Comparison of ENCODE assay signal across 8 cellular contexts in genomic region chr12:9673404-9674225, GRCh38. TPM values are rescaled to one million over a fixed set of nuclear protein-coding genes. Genes with fewer than 3 reads are reported as not detected.
A peak's percentile ranks its signal among the peaks of the same experiment; 100 is the strongest.
DNase-seq lines count a peak whose midpoint lies in the region; ATAC-seq, FAIRE-seq and TF ChIP-seq lines count a peak whose summit lies in the region.

No MANE protein-coding gene starts in this region.

- TF ChIP-seq POLR2A in GM10847 (IDR thresholded peaks at IDR 0.05; ENCODE audit: extremely low read depth, insufficient read length), result peak; percentile 15

- H3K4me1 ChIP-seq in adipocyte (ENCODE audit: control insufficient read depth, insufficient read depth, low read length), result peaks cover 9% of the 10 kb centered on the region
- H3K4me1 ChIP-seq in kidney (ENCODE audit: control insufficient read depth in 1 of 2, insufficient read depth in 1 of 2, low read depth in 1 of 2, low read length in 2 of 2), result no peaks in the 10 kb centered on the region

- H3K27ac ChIP-seq in kidney (ENCODE audit: low read depth in 2 of 2, low read length in 2 of 2) (no peak overlapping the region), coronary artery (no peak overlapping the region)

- H3K4me1 Mint-ChIP-seq in stimulated activated effector memory CD8-positive, alpha-beta T cell treated with anti-CD3 and anti-CD28 coated beads, Interleukin-12 subunit alpha, Interleukin-12 subunit beta, amount 100 ng/mL, for 72 hours, result peaks cover 71% of the 10 kb centered on the region

- no peaks in the 10 kb centered on the region for H3K9me3 Mint-ChIP-seq in stimulated activated effector memory CD8-positive, alpha-beta T cell treated with anti-CD3 and anti-CD28 coated beads, Interleukin-12 subunit alpha, Interleukin-12 subunit beta, amount 100 ng/mL, for 72 hours

- TF ChIP-seq CTCF in kidney (IDR thresholded peaks at IDR 0.05; ENCODE audit: borderline replicate concordance, extremely low read depth, insufficient read depth), result no peak
- no peak for TF ChIP-seq CTCF in coronary artery (IDR thresholded peaks at IDR 0.05)

- intact Hi-C loops in kidney (cut with DNase I), result no loop called here

- peak; percentile 37 for ATAC-seq in HG02759 (IDR thresholded peaks at IDR 0.05; ENCODE audit: unreplicated experiment)
- peak; percentile 71 for ATAC-seq in stimulated activated effector memory CD8-positive, alpha-beta T cell treated with anti-CD3 and anti-CD28 coated beads, Interleukin-12 subunit alpha, Interleukin-12 subunit beta, amount 100 ng/mL, for 72 hours

- FAIRE-seq in kidney (lab: Jason Lieb, UNC), result no peak

- H3K36me3 Mint-ChIP-seq in stimulated activated effector memory CD8-positive, alpha-beta T cell treated with anti-CD3 and anti-CD28 coated beads, Interleukin-12 subunit alpha, Interleukin-12 subunit beta, amount 100 ng/mL, for 72 hours, result peaks cover 95% of the 10 kb centered on the region

- peak; percentile 51 for DNase-seq in RKO (ENCODE audit: low spot score)
- peak; percentile 71 for DNase-seq in adipocyte (ENCODE audit: low read depth)
- DNase-seq in kidney, result peak; percentile 74
- peak; percentile 46 to 87 for DNase-seq in stimulated activated effector memory CD8-positive, alpha-beta T cell treated with anti-CD3 and anti-CD28 coated beads, Interleukin-12 subunit alpha, Interleukin-12 subunit beta, amount 100 ng/mL, for 72 hours (ENCODE audit: low spot score in 2 of 2)
- DNase-seq in coronary artery (ENCODE audit: low spot score), result no peak
- DNase-seq in AML-193 (lab: John Stamatoyannopoulos, UW), result no peak

- no peaks in the 10 kb centered on the region for H3K27me3 ChIP-seq in adipocyte (replicated peaks; ENCODE audit: control insufficient read depth, insufficient read depth, low read length)

- no peaks in the 10 kb centered on the region for H3K9me3 ChIP-seq in adipocyte (ENCODE audit: control insufficient read depth, low read length)
- H3K9me3 ChIP-seq in kidney (ENCODE audit: control insufficient read depth in 1 of 2, low read length in 2 of 2), result no peaks in the 10 kb centered on the region

- H3K36me3 ChIP-seq in adipocyte (ENCODE audit: control insufficient read depth, insufficient read depth, low read length, severe bottlenecking), result no peaks in the 10 kb centered on the region
- no peaks in the 10 kb centered on the region for H3K36me3 ChIP-seq in kidney (ENCODE audit: control insufficient read depth in 1 of 2, insufficient read depth in 2 of 2, low read length in 2 of 2)

- H3K4me3 Mint-ChIP-seq in stimulated activated effector memory CD8-positive, alpha-beta T cell treated with anti-CD3 and anti-CD28 coated beads, Interleukin-12 subunit alpha, Interleukin-12 subunit beta, amount 100 ng/mL, for 72 hours, result peak overlapping the region; percentile 79

- no peak overlapping the region for H3K9ac ChIP-seq in adipocyte (ENCODE audit: low read length)
- H3K9ac ChIP-seq in kidney (ENCODE audit: low read length in 2 of 2), result no peak overlapping the region

- H3K27ac Mint-ChIP-seq in stimulated activated effector memory CD8-positive, alpha-beta T cell treated with anti-CD3 and anti-CD28 coated beads, Interleukin-12 subunit alpha, Interleukin-12 subunit beta, amount 100 ng/mL, for 72 hours, result peak overlapping the region; percentile 98

- H3K4me3 ChIP-seq in adipocyte (ENCODE audit: low read length) (no peak overlapping the region), kidney (ENCODE audit: low read length in 2 of 2) (no peak overlapping the region), coronary artery (no peak overlapping the region)

RNA-seq across cellular contexts. Expression of gene CLEC2D, which starts 4.1 kb away (rescaled TPM):
- total RNA-seq in kidney, result 22.4 TPM
- polyA plus RNA-seq in kidney (ENCODE audit: insufficient read depth, low read depth, low replicate concordance), result 2.5 TPM

RNA-seq across cellular contexts. Expression of gene CLECL1, which starts 59.3 kb away (rescaled TPM):
- 2.1 TPM for total RNA-seq in kidney
- polyA plus RNA-seq in kidney (ENCODE audit: insufficient read depth, low read depth, low replicate concordance), result not detected

Comparison
In these comparisons a context has a peak if more than half of its experiments do, and no peak if none do; other contexts are left out.
1. DNase-seq: peak in RKO (single experiment), adipocyte (single experiment), kidney (single experiment) and stimulated activated effector memory CD8-positive, alpha-beta T cell treated with anti-CD3 and anti-CD28 coated beads, Interleukin-12 subunit alpha, Interleukin-12 subunit beta, amount 100 ng/mL, for 72 hours (2 of 2); none in coronary artery (single experiment) and AML-193 (0 of 2).